ENCODE assay signal across 12 cellular contexts in genomic region chr9:121363586-121363961, GRCh38. TPM values are rescaled to one million over a fixed set of nuclear protein-coding genes. Genes with fewer than 3 reads are reported as not detected.
DNase-seq lines count a peak whose midpoint lies in the region; ATAC-seq, FAIRE-seq and TF ChIP-seq lines count a peak whose summit lies in the region.
"Had no signal": no experiment of that assay in that cellular context is flagged by ENCODE, and none has a peak within 500 bp of the region (broad histone marks: within the 10 kb centered on the region; RNA-seq: fewer than 3 reads in every experiment).

No MANE protein-coding gene starts in this region.

- H3K27ac ChIP-seq in SK-N-SH (ENCODE audit: low read depth in 2 of 2, low read length in 1 of 2) (peak overlapping the region; percentile 82 to 92), endothelial cell of umbilical vein (ENCODE audit: insufficient read depth, low read depth, low read length) (peak overlapping the region; percentile 66), tibial nerve (peak overlapping the region; percentile 49 to 98 (median 78))
- H3K27ac ChIP-seq in naive thymus-derived CD4-positive, alpha-beta T cell (ENCODE audit: low read depth, low read length) = no peak overlapping the region

- H2AFZ ChIP-seq in SK-N-SH (ENCODE audit: low read depth) (no peak overlapping the region; the same call in 1 of the 2 replicates), endothelial cell of umbilical vein (ENCODE audit: low read depth, low read length) (no peak overlapping the region)

- no peak for TF ChIP-seq POLR2A in endothelial cell of umbilical vein (IDR thresholded peaks at IDR 0.05; ENCODE audit: low read depth, low read length)
- no peak for TF ChIP-seq POLR2A in tibial nerve (IDR thresholded peaks at IDR 0.05)

- H3F3A ChIP-seq in SK-N-SH (replicated peaks; ENCODE audit: insufficient read depth) = peaks cover 49% of the 10 kb centered on the region

- peaks cover 11% of the 10 kb centered on the region for H3K4me1 Mint-ChIP-seq in neural crest cell
- H3K4me1 Mint-ChIP-seq in naive thymus-derived CD4-positive, alpha-beta T cell = peaks cover 12 to 59% (median 25%) of the 10 kb centered on the region in 7 donors

- H3K4me2 ChIP-seq in SK-N-SH (peak overlapping the region; percentile 77; the same call in 1 of the 2 replicates), endothelial cell of umbilical vein (ENCODE audit: insufficient read depth, low read length) (peak overlapping the region; percentile 59)

- no peak for TF ChIP-seq CTCF in SK-N-SH (IDR thresholded peaks at IDR 0.05)
- no peak for TF ChIP-seq CTCF in endothelial cell of umbilical vein (IDR thresholded peaks at IDR 0.05; ENCODE audit: extremely low read depth in 1 of 2, insufficient read depth in 1 of 2, low read depth in 1 of 2, low read length in 2 of 2)
- no peak for TF ChIP-seq CTCF in neural crest cell (conservative IDR thresholded peaks at IDR 0.05)
- no peak for TF ChIP-seq CTCF in tibial nerve (IDR thresholded peaks at IDR 0.05)
- TF ChIP-seq CTCF in BE2C (IDR thresholded peaks at IDR 0.05; ENCODE audit: low read depth, low read length) = no peak

- no peaks in the 10 kb centered on the region for H3K9me1 ChIP-seq in endothelial cell of umbilical vein (replicated peaks; ENCODE audit: control insufficient read depth, extremely low read depth, insufficient read depth, low read length)

- H3K9ac ChIP-seq in SK-N-SH (peak overlapping the region; percentile 63; the same call in 1 of the 2 replicates), endothelial cell of umbilical vein (replicated peaks; ENCODE audit: extremely low read depth, insufficient read depth, low read length) (peak overlapping the region; percentile 40)

- no peaks in the 10 kb centered on the region for H3K9me2 ChIP-seq in SK-N-SH

- H4K20me1 ChIP-seq in SK-N-SH (ENCODE audit: insufficient read depth) (no peaks in the 10 kb centered on the region), endothelial cell of umbilical vein (replicated peaks; ENCODE audit: control insufficient read depth, extremely low read depth, insufficient read depth, low read length) (no peaks in the 10 kb centered on the region)

- no TSS peak for BruUV-seq in endothelial cell of umbilical vein (replicated peaks; lab: Mats Ljungman, UMichigan)

- peak overlapping the region; percentile 64 for H3K27ac Mint-ChIP-seq in neural crest cell (ENCODE audit: unreplicated experiment)
- H3K27ac Mint-ChIP-seq in naive thymus-derived CD4-positive, alpha-beta T cell = peak overlapping the region in 1 of 9 donors; percentile 7
- H3K27ac Mint-ChIP-seq: T-helper 2 cell treated with Interferon-gamma antibody and Interleukin-4, amounts not matched to agents 5 μg/mL and 100 μg/mL, for 36 hours had no signal

- POLR2A ChIA-PET in SK-N-SH (lab: Yijun Ruan, JAX) (no interaction called here), endothelial cell of umbilical vein (lab: Charles Lee) (interaction anchor here (2.5 kb wide), 1 partner anchor 10 kb away, joined by 11 read pairs; no protein-coding TSS in a partner anchor)
- POLR2A ChIA-PET in naive thymus-derived CD4-positive, alpha-beta T cell (lab: Charles Lee) = no interaction called here

- H3K9me3 Mint-ChIP-seq in neural crest cell = no peaks in the 10 kb centered on the region
- no peaks in the 10 kb centered on the region for H3K9me3 Mint-ChIP-seq in naive thymus-derived CD4-positive, alpha-beta T cell
- H3K9me3 Mint-ChIP-seq: T-helper 2 cell treated with Interferon-gamma antibody and Interleukin-4, amounts not matched to agents 5 μg/mL and 100 μg/mL, for 36 hours had no signal

- no peaks in the 10 kb centered on the region for H3K9me3 ChIP-seq in SK-N-SH
- H3K9me3 ChIP-seq in endothelial cell of umbilical vein (replicated peaks; ENCODE audit: control insufficient read depth, insufficient read depth, low read length) = no peaks in the 10 kb centered on the region
- H3K9me3 ChIP-seq in tibial nerve = no peaks in the 10 kb centered on the region
- no peaks in the 10 kb centered on the region for H3K9me3 ChIP-seq in naive thymus-derived CD4-positive, alpha-beta T cell (ENCODE audit: control insufficient read depth in 2 of 3, low read length in 3 of 3)
- no peaks in the 10 kb centered on the region for H3K9me3 ChIP-seq in BE2C

- CTCF ChIA-PET in SK-N-SH (lab: Yijun Ruan, JAX) (interaction anchor here (1.4 to 6.0 kb wide), 4 partner anchors 9 to 85 kb away, joined by 4 to 29 read pairs (median 6); no protein-coding TSS in a partner anchor), endothelial cell of umbilical vein (lab: Charles Lee) (interaction anchor here (1.2 to 2.5 kb wide), 5 partner anchors 9 to 44 kb away, joined by 4 to 21 read pairs (median 8); no protein-coding TSS in a partner anchor)
- CTCF ChIA-PET in naive thymus-derived CD4-positive, alpha-beta T cell (lab: Charles Lee) = interaction anchor here (1.7 kb wide), 1 partner anchor 44 kb away, joined by 9 read pairs; no protein-coding TSS in a partner anchor

- peaks cover 20 to 74% of the 10 kb centered on the region in 2 experiments; a peak in 3 of 4 replicates for H3K4me1 ChIP-seq in SK-N-SH (ENCODE audit: control insufficient read depth in 1 of 2, insufficient read depth in 2 of 2, low read depth in 1 of 2, low read length in 1 of 2)
- H3K4me1 ChIP-seq in endothelial cell of umbilical vein (ENCODE audit: control insufficient read depth, extremely low read depth, insufficient read depth, low read length) = peaks cover 96% of the 10 kb centered on the region
- peaks cover 0 to 100% (median 62%) of the 10 kb centered on the region in 4 donors for H3K4me1 ChIP-seq in tibial nerve
- peaks cover 12 to 78% of the 10 kb centered on the region in 2 donors for H3K4me1 ChIP-seq in naive thymus-derived CD4-positive, alpha-beta T cell (ENCODE audit: control insufficient read depth in 2 of 2, insufficient read depth in 2 of 2, low read length in 2 of 2)
- peaks cover 25% of the 10 kb centered on the region for H3K4me1 ChIP-seq in BE2C

- no peaks in the 10 kb centered on the region for H3K36me3 Mint-ChIP-seq in neural crest cell (ENCODE audit: low read depth)
- peaks cover 0 to 16% (median 0%) of the 10 kb centered on the region in 5 donors for H3K36me3 Mint-ChIP-seq in naive thymus-derived CD4-positive, alpha-beta T cell

- intact Hi-C loops in endothelial cell of umbilical vein (cut with micrococcal nuclease) = no loop called here
- intact Hi-C loops in naive thymus-derived CD4-positive, alpha-beta T cell (cut with micrococcal nuclease) = no loop called here

- no peak overlapping the region for H3K4me3 ChIP-seq in SK-N-SH (ENCODE audit: low read depth in 2 of 2, low read length in 1 of 2)
- H3K4me3 ChIP-seq in endothelial cell of umbilical vein (replicated peaks in 1 of 3; ENCODE audit: insufficient read depth in 1 of 3, low read depth in 1 of 3, low read length in 3 of 3) = no peak overlapping the region
- H3K4me3 ChIP-seq in tibial nerve = no peak overlapping the region
- no peak overlapping the region for H3K4me3 ChIP-seq in naive thymus-derived CD4-positive, alpha-beta T cell (ENCODE audit: low read length)
- H3K4me3 ChIP-seq in BE2C (ENCODE audit: low read depth, low read length) = no peak overlapping the region

- dilution Hi-C loops in endothelial cell of umbilical vein (cut with MboI; ENCODE audit: extremely low pct_ligation_motif_present, low sequenced_read_pairs) = no loop called here

- WGBS in SK-N-SH (ENCODE audit: low lambda C conversion rate) = 74% methylated on average over 1 of the region's 1 CpG
- 13 to 15% methylated on average over 1 of the region's 1 CpG for WGBS in tibial nerve, 2 donors

- TF ChIP-seq EP300 in SK-N-SH (IDR thresholded peaks at IDR 0.05; ENCODE audit: borderline replicate concordance in 1 of 2, low read depth in 1 of 2, low read length in 1 of 2) (no peak), tibial nerve (IDR thresholded peaks at IDR 0.05) (no peak)

- no peak for FAIRE-seq in endothelial cell of umbilical vein (lab: Jason Lieb, UNC)
- FAIRE-seq: A204.1 had no signal

- H3K27me3 ChIP-seq in SK-N-SH (ENCODE audit: insufficient read depth) = no peaks in the 10 kb centered on the region
- no peaks in the 10 kb centered on the region for H3K27me3 ChIP-seq in endothelial cell of umbilical vein (ENCODE audit: control insufficient read depth in 2 of 2, insufficient read depth in 2 of 2, low read length in 2 of 2)
- H3K27me3 ChIP-seq in tibial nerve = no peaks in the 10 kb centered on the region
- H3K27me3 ChIP-seq in naive thymus-derived CD4-positive, alpha-beta T cell (ENCODE audit: control insufficient read depth in 2 of 2, insufficient read depth in 2 of 2, low read length in 2 of 2) = no peaks in the 10 kb centered on the region
- H3K27me3 ChIP-seq in BE2C = no peaks in the 10 kb centered on the region

- no peak for DNase-seq in SK-N-SH
- peak; percentile 56 for DNase-seq in endothelial cell of umbilical vein (ENCODE audit: low read depth, low spot score)
- DNase-seq in neural crest cell (ENCODE audit: low read depth, low spot score) = no peak
- DNase-seq in tibial nerve (ENCODE audit: low spot score in 2 of 2) = no peak
- DNase-seq in naive thymus-derived CD4-positive, alpha-beta T cell = no peak
- no peak for DNase-seq in BE2C
- DNase-seq: aorta, NCI-H187 had no signal

- H3K4me3 Mint-ChIP-seq in neural crest cell = no peak overlapping the region
- no peak overlapping the region for H3K4me3 Mint-ChIP-seq in naive thymus-derived CD4-positive, alpha-beta T cell
- H3K4me3 Mint-ChIP-seq: T-helper 2 cell treated with Interferon-gamma antibody and Interleukin-4, amounts not matched to agents 5 μg/mL and 100 μg/mL, for 36 hours had no signal

- no peaks in the 10 kb centered on the region for H3K36me3 ChIP-seq in SK-N-SH (replicated peaks in 1 of 2; ENCODE audit: control insufficient read depth in 1 of 2, insufficient read depth in 2 of 2, low read length in 1 of 2)
- H3K36me3 ChIP-seq in endothelial cell of umbilical vein (ENCODE audit: control insufficient read depth in 2 of 2, extremely low read depth in 1 of 2, insufficient read depth in 2 of 2, low read length in 2 of 2) = peaks cover 0 to 2% of the 10 kb centered on the region in 2 experiments
- H3K36me3 ChIP-seq in tibial nerve = no peaks in the 10 kb centered on the region
- no peaks in the 10 kb centered on the region for H3K36me3 ChIP-seq in naive thymus-derived CD4-positive, alpha-beta T cell (ENCODE audit: control insufficient read depth in 2 of 3, insufficient read depth in 3 of 3, low read length in 3 of 3)
- no peaks in the 10 kb centered on the region for H3K36me3 ChIP-seq in BE2C

- ATAC-seq in SK-N-SH treated with all-trans-retinoic acid at 6 μM for 48 hours = no peak
- ATAC-seq in naive thymus-derived CD4-positive, alpha-beta T cell = no peak
- ATAC-seq in GM21381 (IDR thresholded peaks at IDR 0.05; ENCODE audit: unreplicated experiment) = no peak

- TF ChIP-seq RAD21 in SK-N-SH (IDR thresholded peaks at IDR 0.05; ENCODE audit: low read length) = no peak

- H3K27me3 Mint-ChIP-seq in neural crest cell (ENCODE audit: low read depth) = peaks cover 8% of the 10 kb centered on the region
- no peaks in the 10 kb centered on the region for H3K27me3 Mint-ChIP-seq in naive thymus-derived CD4-positive, alpha-beta T cell

- H3K79me2 ChIP-seq in SK-N-SH (ENCODE audit: insufficient read depth) (peaks cover 70% of the 10 kb centered on the region), endothelial cell of umbilical vein (ENCODE audit: control insufficient read depth, insufficient read depth, low read length) (peaks cover 80% of the 10 kb centered on the region)

RNA-seq across cellular contexts. Expression of gene STOM, which starts 6.5 kb away (rescaled TPM):
- polyA plus RNA-seq in SK-N-SH (2012; rRNA removed) (40.5 and 49.7 TPM in 2 replicates), endothelial cell of umbilical vein (133 and 153 TPM in 2 replicates)
- 55.2 and 55.7 TPM in 2 replicates for polyA plus RNA-seq in SK-N-SH (2012; cell fraction: cytosol; rRNA removed)
- 11.9 and 21.8 TPM in 2 replicates for polyA plus RNA-seq in SK-N-SH (2012; cell fraction: nucleus; rRNA removed)
- total RNA-seq in endothelial cell of umbilical vein (138 and 170 TPM in 2 replicates), neural crest cell (8.9 and 9.9 TPM in 2 replicates), tibial nerve (100 to 1,000 TPM; 164 to 310 (median 232) TPM)
- polyA plus RNA-seq in endothelial cell of umbilical vein (2011; cell fraction: cytosol; rRNA removed) = 149 and 161 TPM in 2 replicates
- 72.7 and 88.0 TPM in 2 replicates for polyA plus RNA-seq in endothelial cell of umbilical vein (2011; cell fraction: nucleus; rRNA removed)
- polyA plus RNA-seq in endothelial cell of umbilical vein (2012) = 142 and 165 TPM in 2 replicates
- polyA minus RNA-seq in endothelial cell of umbilical vein = 165 and 168 TPM in 2 replicates
- 75.4 TPM for polyA minus RNA-seq in endothelial cell of umbilical vein (2011; cell fraction: cytosol; rRNA and poly(A)+ RNA removed)
- polyA minus RNA-seq in endothelial cell of umbilical vein (2011; cell fraction: nucleus; rRNA and poly(A)+ RNA removed) = 63.6 and 70.5 TPM in 2 replicates
- 10 to 100 TPM in 4 of 5 experiments, 1 to 10 TPM in 1; 8.8 to 59.8 (median 16.1) TPM for total RNA-seq in naive thymus-derived CD4-positive, alpha-beta T cell
- polyA plus RNA-seq in naive thymus-derived CD4-positive, alpha-beta T cell = 10 to 100 TPM; 13.0 to 13.3 TPM
- polyA plus RNA-seq in BE2C (2012; ENCODE audit: insufficient read depth, insufficient read length, low read depth) = 41.8 TPM
